Comparison of ENCODE assay signal across 1 cellular context in the genomic region with DNA sequence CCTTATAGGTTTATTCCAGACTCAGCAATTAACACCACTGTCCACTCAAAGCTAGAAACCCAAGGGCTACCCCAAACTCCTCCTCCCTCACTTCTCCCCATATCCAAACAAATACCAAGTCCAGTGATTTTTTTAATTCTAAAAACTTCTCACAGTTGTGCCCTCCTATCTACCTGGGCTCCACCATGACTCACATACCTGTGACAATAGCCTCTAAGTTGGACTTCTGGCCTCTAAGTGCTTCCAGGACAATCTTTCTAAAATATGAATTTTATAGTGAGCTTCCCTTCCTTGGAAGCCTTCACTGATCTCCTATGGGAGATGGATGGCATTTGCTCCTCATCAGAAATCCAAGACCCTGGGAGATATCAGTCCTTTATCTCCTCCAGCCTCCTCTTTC.
A peak's percentile ranks its signal among the peaks of the same experiment; 100 is the strongest.
TF ChIP-seq lines count a peak whose summit lies in the region.

No MANE protein-coding gene starts in this region.

TF ChIP-seq in K562, 482 proteins besides CTCF, POLR2A, EP300 and RAD21 (continued from another document):
- TF ChIP-seq ZNF316 (IDR thresholded peaks at IDR 0.05) = peak; percentile 72; the same call in 1 of the 2 replicates
